ENCODE assay signal across 8 cellular contexts in genomic region chr16:29700253-29700987, GRCh38. TPM values are rescaled to one million over a fixed set of nuclear protein-coding genes. Genes with fewer than 3 reads are reported as not detected.
DNase-seq lines count a peak whose midpoint lies in the region; ATAC-seq and TF ChIP-seq lines count a peak whose summit lies in the region.

No MANE protein-coding gene starts in this region.

- TF ChIP-seq CTCF in osteoblast (IDR thresholded peaks at IDR 0.05; ENCODE audit: extremely low read depth, low read depth, low read length) (peak; percentile 88), thyroid gland (IDR thresholded peaks at IDR 0.05) (peak; percentile 76 to 93 (median 86))

- DNase-seq in DMS53 treated with DMSO at 0.1 percent for 48 hours (lab: John Stamatoyannopoulos, UW; ENCODE audit: unreplicated experiment) (peak; percentile 54), M059J (ENCODE audit: low read depth) (peak; percentile 77), SHP77 (lab: John Stamatoyannopoulos, UW) (peak; percentile 75 to 77), activated gamma-delta T cell treated with Interleukin-2 at 50 U/mL for 16 hours (peak; percentile 71), foreskin melanocyte (peak; percentile 84), osteoblast (ENCODE audit: insufficient read length, low spot score, missing footprints) (peak; percentile 98), thyroid gland (peak; percentile 80 to 83)

- no peaks in the 10 kb centered on the region for H4K20me1 ChIP-seq in osteoblast (ENCODE audit: insufficient read depth, low read length)

- peak overlapping the region; percentile 31 for H2AFZ ChIP-seq in osteoblast (ENCODE audit: low read length)

- no peak overlapping the region for H3K27ac ChIP-seq in osteoblast (ENCODE audit: low read depth, low read length)
- no peak overlapping the region for H3K27ac ChIP-seq in thyroid gland

- no peaks in the 10 kb centered on the region for H3K79me2 ChIP-seq in osteoblast (ENCODE audit: insufficient read depth, low read length)

- no peak for ATAC-seq in HG03342 (IDR thresholded peaks at IDR 0.05; ENCODE audit: unreplicated experiment)

- H3K4me3 ChIP-seq in osteoblast (ENCODE audit: insufficient read depth, low read length) = no peak overlapping the region
- H3K4me3 ChIP-seq in thyroid gland (replicated peaks in 1 of 3) = no peak overlapping the region

- TF ChIP-seq POLR2A in thyroid gland (IDR thresholded peaks at IDR 0.05) = no peak

- H3K36me3 ChIP-seq in osteoblast (ENCODE audit: insufficient read depth, low read length) (no peaks in the 10 kb centered on the region), thyroid gland (no peaks in the 10 kb centered on the region)

- intact Hi-C loops in thyroid gland (cut with DNase I) = loop anchor here (5.0 kb wide), 1 partner anchor 117 kb away; the partner anchor contains the start of gene PAGR1

- H3K9me3 ChIP-seq in osteoblast (ENCODE audit: low read depth, low read length) = no peaks in the 10 kb centered on the region
- H3K9me3 ChIP-seq in thyroid gland = no peaks in the 10 kb centered on the region

- H3K27me3 ChIP-seq in osteoblast (ENCODE audit: insufficient read depth, low read length) (peaks cover 10% of the 10 kb centered on the region), thyroid gland (no peaks in the 10 kb centered on the region)

- WGBS in thyroid gland, 2 donors = 10 to 16% methylated on average over 14 of the region's 14 CpGs

- H3K4me1 ChIP-seq in osteoblast (ENCODE audit: insufficient read depth, low read length) (peaks cover 2% of the 10 kb centered on the region), thyroid gland (peaks cover 0 to 3% of the 10 kb centered on the region in 2 donors)

- peak overlapping the region; percentile 34 for H3K4me2 ChIP-seq in osteoblast (ENCODE audit: insufficient read depth, low read length)

RNA-seq across cellular contexts. Expression of gene QPRT, which starts 21.4 kb away (rescaled TPM):
- total RNA-seq in M059J (2014; rRNA removed; shearing (Covaris generic)) = 4.0 and 9.0 TPM in 2 replicates
- total RNA-seq in osteoblast (18.0 and 19.5 TPM in 2 replicates), thyroid gland (1 to 10 TPM; 1.7 to 5.6 (median 3.0) TPM)

RNA-seq across cellular contexts. Expression of gene SPN, which starts 37.4 kb away (rescaled TPM):
- 1.1 and 1.8 TPM in 2 replicates for total RNA-seq in M059J (2014; rRNA removed; shearing (Covaris generic))
- total RNA-seq in osteoblast = under 0.01 TPM in 1 of 2 replicates, not detected in the other
- total RNA-seq in thyroid gland = 1 to 10 TPM in 1 of 4 donors, under 1 TPM in 3; 0.67 to 3.4 (median 0.86) TPM

RNA-seq across cellular contexts. Expression of gene C16orf54, which starts 45.4 kb away (rescaled TPM):
- total RNA-seq in M059J (2014; rRNA removed; shearing (Covaris generic)) = 0.54 and 0.84 TPM in 2 replicates
- total RNA-seq in osteoblast = 0.59 and 0.72 TPM in 2 replicates
- under 1 TPM; 0.22 to 0.83 (median 0.37) TPM for total RNA-seq in thyroid gland
